8 cellular contexts compared by ENCODE assay signal in the genomic region with DNA sequence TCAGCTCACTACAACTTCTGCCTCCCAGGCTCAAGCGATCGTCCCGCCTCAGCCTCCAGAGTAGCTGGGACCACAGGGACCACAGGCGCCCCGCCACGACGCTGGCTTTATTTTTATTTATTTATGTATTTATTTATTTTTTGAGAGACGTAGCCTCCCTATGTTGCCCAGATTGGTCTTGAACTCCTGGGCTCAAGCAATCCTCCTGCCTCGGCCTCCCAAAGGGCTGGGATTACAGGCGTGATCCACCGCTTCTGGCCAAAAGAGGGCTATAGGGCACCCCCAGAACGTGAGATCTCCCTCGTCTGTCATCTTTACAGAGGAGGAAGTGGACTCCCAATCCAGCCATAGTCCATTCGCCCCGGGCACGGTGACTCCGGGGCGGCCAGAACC.
DNase-seq lines count a peak whose midpoint lies in the region; ATAC-seq, FAIRE-seq and TF ChIP-seq lines count a peak whose summit lies in the region.
"Not testable (repeated sequence)": the region's sequence is repeated elsewhere in the genome, so short reads cannot be mapped to it uniquely, and the experiment has no call there.

No MANE protein-coding gene starts in this region.

- not testable (repeated sequence) for TF ChIP-seq RAD21 in SK-N-SH (IDR thresholded peaks at IDR 0.05; ENCODE audit: low read length); H1 (IDR thresholded peaks at IDR 0.05 in 1 of 2, conservative IDR thresholded peaks at IDR 0.05 in 1 of 2; ENCODE audit: low read depth in 2 of 2, low read length in 2 of 2)

- CTCF ChIA-PET in SK-N-SH (lab: Yijun Ruan, JAX); H1 (lab: Charles Lee; ENCODE audit: partially characterized antibody): not testable (repeated sequence)

- peaks cover 16% of the 10 kb centered on the region for H3K4me1 Mint-ChIP-seq in HFFc6 (ENCODE audit: low read depth)
- H3K4me1 Mint-ChIP-seq in activated naive CD8-positive, alpha-beta T cell treated with anti-CD3 and anti-CD28 coated beads for 36 hours; neural crest cell: not testable (repeated sequence)

- peak overlapping the region; percentile 76; the same call in 1 of the 2 replicates for H3K4me2 ChIP-seq in BLaER1
- peak overlapping the region; percentile 67; the same call in 1 of the 2 replicates for H3K4me2 ChIP-seq in SK-N-SH
- peak overlapping the region; percentile 65 to 85 for H3K4me2 ChIP-seq in H1 (ENCODE audit: insufficient read depth in 1 of 2, low read depth in 2 of 2, low read length in 2 of 2)

- not testable (repeated sequence) for H2BK20ac ChIP-seq in H1 (ENCODE audit: low read length)

- not testable (repeated sequence) for H3K27me3 Mint-ChIP-seq in HFFc6 (ENCODE audit: insufficient read depth); activated naive CD8-positive, alpha-beta T cell treated with anti-CD3 and anti-CD28 coated beads for 36 hours; neural crest cell (ENCODE audit: low read depth)

- not testable (repeated sequence) for H3K9me3 Mint-ChIP-seq in HFFc6; activated naive CD8-positive, alpha-beta T cell treated with anti-CD3 and anti-CD28 coated beads for 36 hours; neural crest cell

- H3K79me1 ChIP-seq in H1 (ENCODE audit: low read depth, low read length) = not testable (repeated sequence)

- DNase-seq in HFFc6; SK-N-SH; activated naive CD8-positive, alpha-beta T cell treated with anti-CD3 and anti-CD28 coated beads for 36 hours; H1 (ENCODE audit: low read depth in 1 of 2, low spot score in 2 of 2); neural crest cell (ENCODE audit: low read depth, low spot score): not testable (repeated sequence)
- DNase-seq in stimulated activated naive CD8-positive, alpha-beta T cell treated with anti-CD3 and anti-CD28 coated beads, Interleukin-15, Interleukin-2, amounts not matched to agents 100 U/mL and 50 U/mL, for 24 hours = peak; percentile 22

- TF ChIP-seq CTCF in HFFc6 (IDR thresholded peaks at IDR 0.05); SK-N-SH (IDR thresholded peaks at IDR 0.05); H1 (IDR thresholded peaks at IDR 0.05; ENCODE audit: control extremely low read depth in 1 of 3, insufficient read depth in 1 of 3, low read depth in 1 of 3, low read length in 3 of 3); neural crest cell (conservative IDR thresholded peaks at IDR 0.05): not testable (repeated sequence)

- not testable (repeated sequence) for H3K9me3 ChIP-seq in BLaER1; SK-N-SH; H1 (ENCODE audit: insufficient read depth in 2 of 2, low read depth in 1 of 2, low read length in 1 of 2); iPS-15b (ENCODE audit: control insufficient read depth, insufficient read depth, low read length)

- not testable (repeated sequence) for H3K23ac ChIP-seq in H1 (ENCODE audit: insufficient read length)

- not testable (repeated sequence) for H2BK12ac ChIP-seq in H1 (ENCODE audit: low read depth, low read length)

- not testable (repeated sequence) for H2BK15ac ChIP-seq in H1 (ENCODE audit: low read length)

- not testable (repeated sequence) for H3F3A ChIP-seq in SK-N-SH (replicated peaks; ENCODE audit: insufficient read depth)

- H4K5ac ChIP-seq in H1 (ENCODE audit: insufficient read length, low read depth, low read length) = not testable (repeated sequence)

- H2AFZ ChIP-seq in SK-N-SH (ENCODE audit: low read depth); H1 (ENCODE audit: low read length): not testable (repeated sequence)

- peaks cover 15% of the 10 kb centered on the region for H3K27me3 ChIP-seq in BLaER1
- not testable (repeated sequence) for H3K27me3 ChIP-seq in SK-N-SH (ENCODE audit: insufficient read depth); H1 (replicated peaks in 1 of 4; ENCODE audit: control insufficient read depth in 3 of 4, extremely low read depth in 1 of 4, insufficient read depth in 3 of 4, low read length in 3 of 4); iPS-15b (ENCODE audit: control insufficient read depth, insufficient read depth, low read length)

- not testable (repeated sequence) for H4K20me1 ChIP-seq in BLaER1; SK-N-SH (ENCODE audit: insufficient read depth); H1 (replicated peaks in 1 of 2; ENCODE audit: control insufficient read depth in 1 of 2, insufficient read depth in 2 of 2, low read length in 2 of 2)

- H3K36me3 Mint-ChIP-seq in HFFc6 (ENCODE audit: low read depth); activated naive CD8-positive, alpha-beta T cell treated with anti-CD3 and anti-CD28 coated beads for 36 hours; neural crest cell (ENCODE audit: low read depth): not testable (repeated sequence)

- H3K18ac ChIP-seq in H1 (ENCODE audit: extremely low read depth, low read length) = not testable (repeated sequence)

- H3K9me2 ChIP-seq in SK-N-SH = not testable (repeated sequence)

- H3K27ac ChIP-seq in BLaER1; SK-N-SH (ENCODE audit: low read depth in 2 of 2, low read length in 1 of 2); H1 (ENCODE audit: low read depth, low read length): not testable (repeated sequence)

- not testable (repeated sequence) for H4K91ac ChIP-seq in H1 (replicated peaks; ENCODE audit: insufficient read length, low read length)

- H2BK5ac ChIP-seq in H1 (ENCODE audit: low read depth, low read length) = not testable (repeated sequence)

- H3K56ac ChIP-seq in H1 (replicated peaks; ENCODE audit: insufficient read length, low read depth, low read length) = not testable (repeated sequence)

- WGBS in SK-N-SH (ENCODE audit: low lambda C conversion rate) = 59% methylated on average over 13 of the region's 18 CpGs
- 53% methylated on average over 13 of the region's 18 CpGs; no CpG with 5 or more reads in 1 of the 2 experiments for WGBS in H1 (ENCODE audit: extremely low coverage in 1 of 2, insufficient coverage in 1 of 2, insufficient read length in 1 of 2, insufficient replicate concordance in 2 of 2, low coverage in 1 of 2, low lambda C conversion rate in 2 of 2, missing lambda C conversion rate in 1 of 2), 2 experiments

- H3K23me2 ChIP-seq in H1 (ENCODE audit: low read depth, low read length) = not testable (repeated sequence)

- not testable (repeated sequence) for H3K4ac ChIP-seq in H1 (replicated peaks; ENCODE audit: insufficient read length, low read depth, low read length)

- not testable (repeated sequence) for H2AK5ac ChIP-seq in H1 (ENCODE audit: low read depth, low read length)

- TF ChIP-seq POLR2A in H1 (IDR thresholded peaks at IDR 0.05; ENCODE audit: control extremely low read depth in 1 of 2, low read depth in 2 of 2, low read length in 2 of 2) = not testable (repeated sequence)

- not testable (repeated sequence) for H4K8ac ChIP-seq in H1 (ENCODE audit: extremely low read depth, insufficient read depth, low read length)

- not testable (repeated sequence) for ATAC-seq in stimulated activated naive CD8-positive, alpha-beta T cell treated with anti-CD3 and anti-CD28 coated beads, Interleukin-15, Interleukin-2, amounts not matched to agents 100 U/mL and 50 U/mL, for 24 hours

- not testable (repeated sequence) for FAIRE-seq in H1 (lab: Jason Lieb, UNC)

- H3K4me1 ChIP-seq in BLaER1; SK-N-SH (ENCODE audit: control insufficient read depth in 1 of 2, insufficient read depth in 2 of 2, low read depth in 1 of 2, low read length in 1 of 2); H1 (replicated peaks in 1 of 4; ENCODE audit: control insufficient read depth in 3 of 4, insufficient read depth in 4 of 4, low read length in 3 of 4); iPS-15b (ENCODE audit: control insufficient read depth, insufficient read depth, low read length): not testable (repeated sequence)

- not testable (repeated sequence) for H3K9ac ChIP-seq in BLaER1; H1 (replicated peaks in 1 of 4; ENCODE audit: extremely low read depth in 1 of 4, low read depth in 3 of 4, low read length in 3 of 4); iPS-15b (ENCODE audit: low read depth, low read length)
- H3K9ac ChIP-seq in SK-N-SH = peak overlapping the region; percentile 63

- H3K27ac Mint-ChIP-seq in HFFc6 = 0 out of 2 replicates have a peak overlapping the region, but pooled peaks have one; percentile 33
- not testable (repeated sequence) for H3K27ac Mint-ChIP-seq in activated naive CD8-positive, alpha-beta T cell treated with anti-CD3 and anti-CD28 coated beads for 36 hours; neural crest cell (ENCODE audit: unreplicated experiment)

- not testable (repeated sequence) for H2BK120ac ChIP-seq in H1 (replicated peaks; ENCODE audit: low read depth, low read length)

- H3K79me2 ChIP-seq in SK-N-SH (ENCODE audit: insufficient read depth); H1 (ENCODE audit: control insufficient read depth in 1 of 2, insufficient read depth in 2 of 2, low read length in 2 of 2): not testable (repeated sequence)

- not testable (repeated sequence) for H3K14ac ChIP-seq in H1 (ENCODE audit: insufficient read length)

- not testable (repeated sequence) for H3K36me3 ChIP-seq in BLaER1; SK-N-SH (replicated peaks in 1 of 2; ENCODE audit: control insufficient read depth in 1 of 2, insufficient read depth in 2 of 2, low read length in 1 of 2); H1 (ENCODE audit: control insufficient read depth in 2 of 4, insufficient read depth in 4 of 4, low read length in 3 of 4); iPS-15b (ENCODE audit: control insufficient read depth, insufficient read depth, low read length)

- POLR2A ChIA-PET in SK-N-SH (lab: Yijun Ruan, JAX); H1 (lab: Charles Lee; ENCODE audit: partially characterized antibody): not testable (repeated sequence)

- not testable (repeated sequence) for TF ChIP-seq EP300 in SK-N-SH (IDR thresholded peaks at IDR 0.05; ENCODE audit: borderline replicate concordance in 1 of 2, low read depth in 1 of 2, low read length in 1 of 2); H1 (IDR thresholded peaks at IDR 0.05; ENCODE audit: borderline replicate concordance in 1 of 2, low read depth in 2 of 2, low read length in 2 of 2)

- H3K4me3 Mint-ChIP-seq in HFFc6 (peak overlapping the region; percentile 100), neural crest cell (peak overlapping the region; percentile 51)
- peak overlapping the region; percentile 74 for H3K4me3 Mint-ChIP-seq in activated naive CD8-positive, alpha-beta T cell treated with anti-CD3 and anti-CD28 coated beads for 36 hours

- H3K4me3 ChIP-seq in BLaER1 (peak overlapping the region; percentile 67), SK-N-SH (ENCODE audit: low read depth in 2 of 2, low read length in 1 of 2) (peak overlapping the region in 1 of 2 experiments; percentile 36; a peak in 2 of 4 replicates), H1 (ENCODE audit: extremely low read depth in 1 of 4, insufficient read depth in 2 of 4, low read depth in 3 of 4, low read length in 4 of 4) (peak overlapping the region; percentile 38 to 85 (median 64)), iPS-15b (ENCODE audit: low read depth, low read length) (peak overlapping the region; percentile 48)
